In the genomic region with DNA sequence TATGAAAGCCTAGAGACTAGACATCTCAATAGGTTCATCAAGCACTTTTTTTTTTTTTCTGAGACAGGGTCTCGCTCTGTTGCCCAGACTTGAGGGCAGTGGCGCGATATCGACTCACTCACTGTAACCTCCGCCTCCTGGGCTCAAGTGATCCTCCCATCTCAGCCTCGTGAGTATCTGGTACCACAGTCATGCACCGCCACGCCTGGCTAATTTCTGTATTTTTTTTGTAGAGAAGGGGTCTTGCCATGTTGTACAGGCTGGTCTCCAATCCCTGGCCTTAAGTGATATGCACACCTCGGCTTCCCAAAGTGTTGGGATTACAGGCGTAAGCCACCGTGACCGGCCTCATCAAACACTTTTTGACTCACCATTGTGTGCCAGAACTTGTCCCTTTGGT, we compare ENCODE assay signal across 8 cellular contexts. TPM values are rescaled to one million over a fixed set of nuclear protein-coding genes. Genes with fewer than 3 reads are reported as not detected.
A peak's percentile ranks its signal among the peaks of the same experiment; 100 is the strongest.
DNase-seq lines count a peak whose midpoint lies in the region; ATAC-seq and TF ChIP-seq lines count a peak whose summit lies in the region.

No MANE protein-coding gene starts in this region.

- H3K9ac ChIP-seq in OCI-LY1 (ENCODE audit: low read length) (peak overlapping the region; percentile 83), endodermal cell (ENCODE audit: extremely low read depth, low read length, poor library complexity, severe bottlenecking) (peak overlapping the region; percentile 82)

- H4K20me1 ChIP-seq in OCI-LY1 (ENCODE audit: insufficient read depth, low read length) = no peaks in the 10 kb centered on the region

- H3K27ac Mint-ChIP-seq in endodermal cell = peak overlapping the region; percentile 94
- no peak overlapping the region for H3K27ac Mint-ChIP-seq in progenitor cell of endocrine pancreas

- H3K9me3 ChIP-seq in OCI-LY1 (ENCODE audit: low read length) (no peaks in the 10 kb centered on the region), endodermal cell (ENCODE audit: control insufficient read depth, low read length) (no peaks in the 10 kb centered on the region)

- H3K36me3 ChIP-seq in OCI-LY1 (ENCODE audit: insufficient read depth, low read length) (peaks cover 26% of the 10 kb centered on the region), endodermal cell (ENCODE audit: control insufficient read depth, insufficient read depth, low read length) (peaks cover 22% of the 10 kb centered on the region)

- H3K27ac ChIP-seq in OCI-LY1 (ENCODE audit: low read depth, low read length, poor library complexity, severe bottlenecking) = peak overlapping the region; percentile 72
- H3K27ac ChIP-seq in endodermal cell (ENCODE audit: low read depth, low read length) = peak overlapping the region; percentile 14

- peak overlapping the region; percentile 73 for H3K4me3 ChIP-seq in OCI-LY1 (ENCODE audit: low read depth, low read length, poor library complexity, severe bottlenecking)
- peak overlapping the region; percentile 94 for H3K4me3 ChIP-seq in endodermal cell (ENCODE audit: low read length)

- no peaks in the 10 kb centered on the region for H3K9me2 ChIP-seq in OCI-LY1 (ENCODE audit: low read depth, low read length)

- no peak for DNase-seq in endodermal cell
- no peak for DNase-seq in progenitor cell of endocrine pancreas (ENCODE audit: low spot score, unreplicated experiment)

- peaks cover 4% of the 10 kb centered on the region for H3K4me1 Mint-ChIP-seq in endodermal cell
- peaks cover 7% of the 10 kb centered on the region for H3K4me1 Mint-ChIP-seq in progenitor cell of endocrine pancreas (ENCODE audit: low read depth)

- no peaks in the 10 kb centered on the region for H3K27me3 ChIP-seq in OCI-LY1 (ENCODE audit: insufficient read depth, low read length)
- no peaks in the 10 kb centered on the region for H3K27me3 ChIP-seq in endodermal cell (ENCODE audit: control insufficient read depth, insufficient read depth, low read length, poor library complexity, severe bottlenecking)

- peaks cover 27% of the 10 kb centered on the region for H3K4me1 ChIP-seq in OCI-LY1 (ENCODE audit: insufficient read depth, low read length, severe bottlenecking)
- H3K4me1 ChIP-seq in endodermal cell (ENCODE audit: control insufficient read depth, insufficient read depth, low read length) = no peaks in the 10 kb centered on the region

- no peaks in the 10 kb centered on the region for H3K79me2 ChIP-seq in OCI-LY1 (ENCODE audit: insufficient read depth, low read length)

- H3K27me3 Mint-ChIP-seq in endodermal cell (ENCODE audit: insufficient read depth) (no peaks in the 10 kb centered on the region), progenitor cell of endocrine pancreas (no peaks in the 10 kb centered on the region)

- H3K4me3 Mint-ChIP-seq in endodermal cell (peak overlapping the region; percentile 79), progenitor cell of endocrine pancreas (ENCODE audit: low read depth) (peak overlapping the region; percentile 89)

- H3K9me3 Mint-ChIP-seq in endodermal cell (no peaks in the 10 kb centered on the region), progenitor cell of endocrine pancreas (ENCODE audit: low read depth) (no peaks in the 10 kb centered on the region)

- WGBS in endodermal cell (ENCODE audit: insufficient coverage in 1 of 2, insufficient read length in 1 of 2), 2 experiments = 89 to 90% methylated on average over 12 of the region's 12 CpGs

- ATAC-seq in GM18511 (IDR thresholded peaks at IDR 0.05; ENCODE audit: unreplicated experiment) (peak; percentile 27), HG03432 (IDR thresholded peaks at IDR 0.05; ENCODE audit: unreplicated experiment) (no peak), HG03442 (IDR thresholded peaks at IDR 0.05; ENCODE audit: unreplicated experiment) (no peak), GM21423 (IDR thresholded peaks at IDR 0.05; ENCODE audit: unreplicated experiment) (no peak), HG03520 (IDR thresholded peaks at IDR 0.05; ENCODE audit: unreplicated experiment) (no peak)

- H3F3A ChIP-seq in OCI-LY1 (ENCODE audit: insufficient read depth, low read length) = no peaks in the 10 kb centered on the region

- peak overlapping the region; percentile 93 for H3K4me2 ChIP-seq in OCI-LY1 (ENCODE audit: low read length)

- H2AFZ ChIP-seq in OCI-LY1 (ENCODE audit: low read length) = no peak overlapping the region; the same call in 1 of the 2 replicates

- H3K36me3 Mint-ChIP-seq in endodermal cell (ENCODE audit: low read depth) = peaks cover 16% of the 10 kb centered on the region
- peaks cover 4% of the 10 kb centered on the region for H3K36me3 Mint-ChIP-seq in progenitor cell of endocrine pancreas (ENCODE audit: insufficient read depth)

- no peak for TF ChIP-seq CTCF in OCI-LY1 (IDR thresholded peaks at IDR 0.05; ENCODE audit: low read length)
- TF ChIP-seq CTCF in endodermal cell (conservative IDR thresholded peaks at IDR 0.05) = no peak
- no peak for TF ChIP-seq CTCF in progenitor cell of endocrine pancreas (IDR thresholded peaks at IDR 0.05; ENCODE audit: unreplicated experiment)

RNA-seq across cellular contexts. Expression of a gene that starts 0.6 kb away (rescaled TPM):
- 10 to 100 TPM; 23.0 to 34.4 TPM for total RNA-seq in endodermal cell
- 19.7 TPM for polyA plus RNA-seq in endodermal cell (2013, experiment 1 of 2)
- 17.4 TPM for polyA plus RNA-seq in endodermal cell (2013, experiment 2 of 2)
- 26.2 and 27.0 TPM in 2 replicates for total RNA-seq in progenitor cell of endocrine pancreas

RNA-seq across cellular contexts. Expression of a gene that starts 10.3 kb away (rescaled TPM):
- 100 to 1,000 TPM in 1 of 2 donors, 10 to 100 TPM in 1; 96.0 to 129 TPM for total RNA-seq in endodermal cell
- polyA plus RNA-seq in endodermal cell (2013, experiment 1 of 2) = 72.2 TPM
- 60.4 TPM for polyA plus RNA-seq in endodermal cell (2013, experiment 2 of 2)
- total RNA-seq in progenitor cell of endocrine pancreas = 108 and 115 TPM in 2 replicates

RNA-seq across cellular contexts. Expression of a gene that starts 17.3 kb away (rescaled TPM):
- total RNA-seq in endodermal cell (1 to 10 TPM in 1 of 2 donors, under 1 TPM in 1; 0.42 to 2.8 TPM), progenitor cell of endocrine pancreas (0.38 and 0.93 TPM in 2 replicates)
- polyA plus RNA-seq in endodermal cell (2013, experiment 1 of 2) = 0.82 TPM
- polyA plus RNA-seq in endodermal cell (2013, experiment 2 of 2) = 0.54 TPM

RNA-seq across cellular contexts. Expression of a gene that starts 22.4 kb away (rescaled TPM):
- total RNA-seq in endodermal cell = not detected
- polyA plus RNA-seq in endodermal cell (2013, experiment 1 of 2) = not detected
- polyA plus RNA-seq in endodermal cell (2013, experiment 2 of 2) = not detected
- not detected in 2 replicates for total RNA-seq in progenitor cell of endocrine pancreas

RNA-seq across cellular contexts. Expression of a gene that starts 29.5 kb away (rescaled TPM):
- 10 to 100 TPM; 28.6 to 36.9 TPM for total RNA-seq in endodermal cell
- 28.9 TPM for polyA plus RNA-seq in endodermal cell (2013, experiment 1 of 2)
- 28.9 TPM for polyA plus RNA-seq in endodermal cell (2013, experiment 2 of 2)
- 29.6 and 32.4 TPM in 2 replicates for total RNA-seq in progenitor cell of endocrine pancreas
